Comparison of ENCODE assay signal across 31 cellular contexts in the genomic region with DNA sequence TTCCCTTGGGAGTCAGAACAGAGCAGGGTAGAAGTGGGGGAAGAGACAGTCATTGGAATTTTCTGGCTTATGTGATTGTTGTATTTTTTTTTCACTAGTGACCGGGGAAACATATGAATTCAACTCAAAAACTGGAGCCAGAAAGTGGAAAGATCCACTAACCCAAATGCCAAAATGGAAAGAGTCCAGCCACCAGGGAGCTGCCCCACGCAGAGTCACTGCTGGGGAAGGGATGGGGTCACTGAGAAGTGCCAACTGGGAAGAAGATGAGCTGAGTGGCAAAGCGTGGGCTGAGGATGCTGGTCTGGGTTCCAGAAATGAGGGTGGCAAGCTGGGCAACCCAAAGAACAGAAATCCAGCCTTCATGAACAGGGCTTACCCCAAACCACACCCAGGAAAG.
"Had no signal": no experiment of that assay in that cellular context is flagged by ENCODE, and none has a peak within 500 bp of the region (broad histone marks: within the 10 kb centered on the region; RNA-seq: fewer than 3 reads in every experiment).

No MANE protein-coding gene starts in this region.

- H3K4me3 Mint-ChIP-seq: activated CD8-positive, alpha-beta T cell treated with anti-CD3 and anti-CD28 coated beads for 36 hours; activated naive CD8-positive, alpha-beta T cell treated with anti-CD3 and anti-CD28 coated beads for 36 hours; activated T-cell treated with anti-CD3 and anti-CD28 coated beads, Interleukin-2, amount 50 U/mL, for 4 hours; activated T-helper 17 cell treated with anti-CD3 and anti-CD28 coated beads, Interleukin-2, amount 50 U/mL, for 72 hours; effector memory CD8-positive, alpha-beta T cell; immature natural killer cell; neural crest cell; T-helper 1 cell treated with Interleukin-12 subunit alpha and Interleukin-12 subunit beta and Interleukin-4 antibody, amounts not matched to agents 30 μg/mL and 1 μg/mL, for 36 hours had no signal

- H3K4me1 Mint-ChIP-seq: activated T-helper 17 cell treated with anti-CD3 and anti-CD28 coated beads, Interleukin-2, amount 50 U/mL, for 72 hours; immature natural killer cell had no signal

- H3K36me3 Mint-ChIP-seq: activated naive CD8-positive, alpha-beta T cell treated with anti-CD3 and anti-CD28 coated beads for 36 hours; naive thymus-derived CD4-positive, alpha-beta T cell had no signal

- H3K27ac ChIP-seq: adrenal gland, body of pancreas, cardiac muscle cell, gastrocnemius medialis, hepatocyte, right atrium auricular region, testis, uterus had no signal

- H3K27me3 ChIP-seq: adrenal gland, body of pancreas, cardiac muscle cell, gastrocnemius medialis, hepatocyte, right atrium auricular region, testis, uterus had no signal

- H2AFZ ChIP-seq: hepatocyte had no signal

- H3K79me2 ChIP-seq: hepatocyte had no signal

- H3K4me3 ChIP-seq: adrenal gland, body of pancreas, cardiac muscle cell, gastrocnemius medialis, hepatocyte, right atrium auricular region, testis, uterus had no signal

- H3K27ac Mint-ChIP-seq: activated CD8-positive, alpha-beta T cell treated with anti-CD3 and anti-CD28 coated beads for 36 hours; activated naive CD8-positive, alpha-beta T cell treated with anti-CD3 and anti-CD28 coated beads for 36 hours; activated T-helper 17 cell treated with anti-CD3 and anti-CD28 coated beads, Interleukin-2, amount 50 U/mL, for 72 hours; immature natural killer cell; T-helper 1 cell treated with Interleukin-12 subunit alpha and Interleukin-12 subunit beta and Interleukin-4 antibody, amounts not matched to agents 30 μg/mL and 1 μg/mL, for 36 hours had no signal

- H3K4me1 ChIP-seq: adrenal gland, body of pancreas, testis, uterus had no signal

- H3K36me3 ChIP-seq: adrenal gland, cardiac muscle cell, gastrocnemius medialis, right atrium auricular region, uterus had no signal

- H3K27me3 Mint-ChIP-seq: activated CD8-positive, alpha-beta T cell treated with anti-CD3 and anti-CD28 coated beads for 36 hours; activated naive CD8-positive, alpha-beta T cell treated with anti-CD3 and anti-CD28 coated beads for 36 hours; activated T-helper 17 cell treated with anti-CD3 and anti-CD28 coated beads, Interleukin-2, amount 50 U/mL, for 72 hours; effector memory CD8-positive, alpha-beta T cell had no signal

- H3K9me3 Mint-ChIP-seq: activated CD8-positive, alpha-beta T cell treated with anti-CD3 and anti-CD28 coated beads for 36 hours; activated naive CD8-positive, alpha-beta T cell treated with anti-CD3 and anti-CD28 coated beads for 36 hours; activated T-cell treated with anti-CD3 and anti-CD28 coated beads, Interleukin-2, amount 50 U/mL, for 4 hours; activated T-helper 17 cell treated with anti-CD3 and anti-CD28 coated beads, Interleukin-2, amount 50 U/mL, for 72 hours; effector memory CD8-positive, alpha-beta T cell; immature natural killer cell; neural crest cell; T-helper 1 cell treated with Interleukin-12 subunit alpha and Interleukin-12 subunit beta and Interleukin-4 antibody, amounts not matched to agents 30 μg/mL and 1 μg/mL, for 36 hours had no signal

- ATAC-seq: activated CD8-positive, alpha-beta T cell treated with anti-CD3 and anti-CD28 coated beads for 36 hours; activated T-cell treated with anti-CD3 and anti-CD28 coated beads, Interleukin-2, amount 50 U/mL, for 4 hours; activated T-helper 17 cell treated with anti-CD3 and anti-CD28 coated beads, Interleukin-2, amount 50 U/mL, for 72 hours; body of pancreas; effector memory CD8-positive, alpha-beta T cell; gastrocnemius medialis; left colon; naive thymus-derived CD4-positive, alpha-beta T cell had no signal

- H3K9me3 ChIP-seq: adrenal gland, gastrocnemius medialis, testis, uterus had no signal

- DNase-seq: activated CD4-positive, alpha-beta T cell treated with anti-CD3 and anti-CD28 coated beads, Interleukin-2, amount 50 U/mL, for 1 hour; activated CD8-positive, alpha-beta T cell treated with anti-CD3 and anti-CD28 coated beads for 36 hours; activated naive CD4-positive, alpha-beta T cell; activated naive CD8-positive, alpha-beta T cell treated with anti-CD3 and anti-CD28 coated beads for 36 hours; activated T-cell treated with anti-CD3 and anti-CD28 coated beads, Interleukin-2, amount 50 U/mL, for 4 hours; adrenal gland; aorta; body of pancreas; cortex of kidney; effector memory CD8-positive, alpha-beta T cell; erythroblast; gastrocnemius medialis; immature natural killer cell; kidney; left colon; mammary epithelial cell; midbrain; naive thymus-derived CD4-positive, alpha-beta T cell; stimulated activated CD4-positive, alpha-beta T cell treated with anti-CD3 and anti-CD28 coated beads, Interleukin-15, amount 100 ng/mL, for 24 hours; stimulated activated CD4-positive, alpha-beta T cell treated with anti-CD3 and anti-CD28 coated beads, Interleukin-2, amount 100 ng/mL, for 24 hours; stimulated activated naive CD4-positive, alpha-beta T cell treated with Interleukin-2 at 50 U/mL for 16 hours; T1000; testis; trophoblast cell; uterus had no signal
